ENCODE assay signal across 14 cellular contexts in the genomic region with DNA sequence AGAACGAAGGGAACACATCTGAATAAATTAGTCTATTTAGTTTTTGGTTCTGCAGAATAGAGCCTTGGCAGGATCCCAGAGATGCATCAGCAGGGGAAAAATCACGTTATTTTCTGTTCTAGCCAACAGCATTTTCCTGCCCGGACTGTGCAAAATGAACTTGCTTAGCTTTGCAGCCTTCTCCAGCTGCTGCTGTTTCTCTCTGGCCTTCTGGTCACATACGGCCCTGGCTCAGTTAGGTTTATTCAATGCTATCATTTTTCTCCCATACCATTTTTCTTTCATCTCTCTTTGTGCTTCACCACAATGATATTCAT.
DNase-seq lines count a peak whose midpoint lies in the region; ATAC-seq and TF ChIP-seq lines count a peak whose summit lies in the region.
"Had no signal": no experiment of that assay in that cellular context is flagged by ENCODE, and none has a peak within 500 bp of the region (broad histone marks: within the 10 kb centered on the region; RNA-seq: fewer than 3 reads in every experiment).

No MANE protein-coding gene starts in this region.

- no peaks in the 10 kb centered on the region for H3K36me3 ChIP-seq in uterus
- H3K36me3 ChIP-seq: adrenal gland, BE2C had no signal

- DNase-seq in Right ventricle myocardium inferior (ENCODE audit: missing footprints) (no peak), cardiac septum (ENCODE audit: low spot score) (no peak), iris pigment epithelial cell (ENCODE audit: low read depth) (peak; percentile 36), uterus (peak; percentile 44 to 54), NCI-H1092 (lab: John Stamatoyannopoulos, UW) (no peak), NAMALWA (ENCODE audit: low spot score) (no peak)
- DNase-seq in activated CD8-positive, alpha-beta T cell treated with anti-CD3 and anti-CD28 coated beads, Interleukin-2, amount 10 ng/mL, durations not matched to agents 7 days and 5 days, result no peak
- DNase-seq: activated CD4-positive, alpha-beta T cell treated with anti-CD3 and anti-CD28 coated beads for 4 hours; BE2C; stimulated activated naive CD4-positive, alpha-beta T cell treated with Interleukin-2 at 50 U/mL for 16 hours had no signal

- no peak overlapping the region for H3K4me3 ChIP-seq in uterus
- H3K4me3 ChIP-seq: adrenal gland, SK-N-MC had no signal

- peaks cover 4% of the 10 kb centered on the region for H3K9me3 Mint-ChIP-seq in activated CD8-positive, alpha-beta T cell treated with anti-CD3 and anti-CD28 coated beads, Interleukin-2, amount 10 ng/mL, durations not matched to agents 7 days and 5 days (ENCODE audit: insufficient read depth)

- POLR2A ChIA-PET in activated CD8-positive, alpha-beta T cell treated with anti-CD3 and anti-CD28 coated beads, Interleukin-2, amount 10 ng/mL, durations not matched to agents 7 days and 5 days (lab: Charles Lee), result no interaction called here

- H3K27ac ChIP-seq in uterus, result peak overlapping the region in 1 of 2 donors; percentile 37
- H3K27ac ChIP-seq: adrenal gland, SK-N-MC had no signal

- peak overlapping the region; percentile 32 for H3K4me3 Mint-ChIP-seq in activated CD8-positive, alpha-beta T cell treated with anti-CD3 and anti-CD28 coated beads, Interleukin-2, amount 10 ng/mL, durations not matched to agents 7 days and 5 days
- H3K4me3 Mint-ChIP-seq: neural crest cell had no signal

- intact Hi-C loops in Right ventricle myocardium inferior (cut with DNase I), result no loop called here
- intact Hi-C loops in cardiac septum (cut with DNase I), result no loop called here
- intact Hi-C loops in uterus (cut with DNase I; ENCODE audit: low total_unique reads), result no loop called here

- no peak for TF ChIP-seq POLR2A in uterus (IDR thresholded peaks at IDR 0.05)

- TF ChIP-seq CTCF in uterus (IDR thresholded peaks at IDR 0.05), result no peak

- no peaks in the 10 kb centered on the region for H3K9me3 ChIP-seq in uterus
- H3K9me3 ChIP-seq: adrenal gland, BE2C had no signal

- peak overlapping the region; percentile 81 for H3K27ac Mint-ChIP-seq in activated CD8-positive, alpha-beta T cell treated with anti-CD3 and anti-CD28 coated beads, Interleukin-2, amount 10 ng/mL, durations not matched to agents 7 days and 5 days

- peak; percentile 26 for ATAC-seq in Right ventricle myocardium inferior
- no peak for ATAC-seq in activated CD8-positive, alpha-beta T cell treated with anti-CD3 and anti-CD28 coated beads, Interleukin-2, amount 10 ng/mL, durations not matched to agents 7 days and 5 days
- ATAC-seq in GM21786 (IDR thresholded peaks at IDR 0.05; ENCODE audit: unreplicated experiment), result no peak

- H3K27me3 Mint-ChIP-seq in activated CD8-positive, alpha-beta T cell treated with anti-CD3 and anti-CD28 coated beads, Interleukin-2, amount 10 ng/mL, durations not matched to agents 7 days and 5 days (ENCODE audit: low read depth), result no peaks in the 10 kb centered on the region

- CTCF ChIA-PET in activated CD8-positive, alpha-beta T cell treated with anti-CD3 and anti-CD28 coated beads, Interleukin-2, amount 10 ng/mL, durations not matched to agents 7 days and 5 days (lab: Charles Lee), result interaction anchor here (0.6 to 1.3 kb wide), 3 partner anchors 17 to 938 kb away, joined by 3 read pairs; no protein-coding TSS in a partner anchor

- H3K4me1 Mint-ChIP-seq in activated CD8-positive, alpha-beta T cell treated with anti-CD3 and anti-CD28 coated beads, Interleukin-2, amount 10 ng/mL, durations not matched to agents 7 days and 5 days (ENCODE audit: low read depth), result peaks cover 51% of the 10 kb centered on the region

- peaks cover 4% of the 10 kb centered on the region for H3K36me3 Mint-ChIP-seq in activated CD8-positive, alpha-beta T cell treated with anti-CD3 and anti-CD28 coated beads, Interleukin-2, amount 10 ng/mL, durations not matched to agents 7 days and 5 days (ENCODE audit: low read depth)

- no peaks in the 10 kb centered on the region for H3K27me3 ChIP-seq in uterus
- H3K27me3 ChIP-seq: adrenal gland, BE2C had no signal

- H3K4me1 ChIP-seq in uterus, result no peaks in the 10 kb centered on the region
- H3K4me1 ChIP-seq: BE2C had no signal

Comparison
In these comparisons a context has a peak if more than half of its experiments do, and no peak if none do; other contexts are left out.
1. DNase-seq: peak in iris pigment epithelial cell (single experiment) and uterus (2 of 2); none in Right ventricle myocardium inferior (single experiment), cardiac septum (single experiment), activated CD8-positive, alpha-beta T cell treated with anti-CD3 and anti-CD28 coated beads, Interleukin-2, amount 10 ng/mL, durations not matched to agents 7 days and 5 days (single experiment), NCI-H1092 (single experiment) and NAMALWA (single experiment).